1 cellular context compared by ENCODE assay signal in genomic region chr2:181844551-181845290, GRCh38.
TF ChIP-seq lines count a peak whose summit lies in the region.

No MANE protein-coding gene starts in this region.

TF ChIP-seq in GM23338, 12 proteins besides CTCF, POLR2A, EP300 and RAD21 (continued from another document):
- no peak for TF ChIP-seq REST (IDR thresholded peaks at IDR 0.05; ENCODE audit: unreplicated experiment)
- TF ChIP-seq STAT1 (IDR thresholded peaks at IDR 0.05; ENCODE audit: unreplicated experiment): no peak
- TF ChIP-seq JUNB (IDR thresholded peaks at IDR 0.05; ENCODE audit: unreplicated experiment): no peak
- no peak for TF ChIP-seq EZH2 (IDR thresholded peaks at IDR 0.05; ENCODE audit: low read depth, unreplicated experiment)
- TF ChIP-seq ZNF114 (CRISPR knock-in tag; IDR thresholded peaks at IDR 0.05): no peak
TF ChIP-seq in GM23338: peak in this region for 0.
